Comparison of ENCODE assay signal across 1 cellular context in the genomic region with DNA sequence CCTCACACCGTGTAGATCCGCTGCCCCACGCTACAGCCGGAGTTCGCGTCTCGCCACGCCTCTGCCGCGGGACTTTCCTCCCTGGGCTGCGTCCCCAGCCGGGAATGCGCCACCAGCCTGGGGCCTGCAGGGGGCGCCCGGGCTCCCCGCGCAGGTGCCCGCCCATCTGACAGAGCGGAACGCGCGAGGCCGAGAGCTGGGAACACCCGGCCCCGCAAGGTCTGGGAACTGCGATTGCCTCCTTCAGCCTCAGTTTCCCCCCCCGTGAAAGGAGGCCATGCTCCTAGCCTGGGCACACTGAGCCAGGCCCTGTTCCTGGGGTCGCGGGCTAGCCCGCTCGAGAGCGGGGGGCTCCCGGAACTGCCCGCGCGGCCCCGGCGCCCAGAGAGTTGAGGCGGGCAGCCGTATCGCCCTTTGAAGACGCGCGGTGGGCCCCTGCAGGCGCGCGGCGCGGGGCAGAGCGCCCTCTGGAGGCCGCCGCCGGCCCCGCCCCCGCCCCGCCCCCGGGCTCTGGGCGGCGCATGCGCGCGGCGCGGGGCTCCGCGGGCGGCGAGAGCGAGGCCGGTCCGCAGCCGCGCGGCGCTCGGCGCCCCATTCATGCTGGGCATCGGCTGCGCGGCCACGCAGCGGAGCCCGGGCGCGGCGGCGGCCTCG.
A peak's percentile ranks its signal among the peaks of the same experiment; 100 is the strongest.
TF ChIP-seq lines count a peak whose summit lies in the region.

Gene PLXNA1, plus strand, starts transcription at position 594 of the 654 bp plus-strand sequence. CDS start 5,479 bp downstream, outside the sequence.

TF ChIP-seq in K562, 482 proteins besides CTCF, POLR2A, EP300 and RAD21 (continued from another document and continues in another):
- TF ChIP-seq, protein P1, sequence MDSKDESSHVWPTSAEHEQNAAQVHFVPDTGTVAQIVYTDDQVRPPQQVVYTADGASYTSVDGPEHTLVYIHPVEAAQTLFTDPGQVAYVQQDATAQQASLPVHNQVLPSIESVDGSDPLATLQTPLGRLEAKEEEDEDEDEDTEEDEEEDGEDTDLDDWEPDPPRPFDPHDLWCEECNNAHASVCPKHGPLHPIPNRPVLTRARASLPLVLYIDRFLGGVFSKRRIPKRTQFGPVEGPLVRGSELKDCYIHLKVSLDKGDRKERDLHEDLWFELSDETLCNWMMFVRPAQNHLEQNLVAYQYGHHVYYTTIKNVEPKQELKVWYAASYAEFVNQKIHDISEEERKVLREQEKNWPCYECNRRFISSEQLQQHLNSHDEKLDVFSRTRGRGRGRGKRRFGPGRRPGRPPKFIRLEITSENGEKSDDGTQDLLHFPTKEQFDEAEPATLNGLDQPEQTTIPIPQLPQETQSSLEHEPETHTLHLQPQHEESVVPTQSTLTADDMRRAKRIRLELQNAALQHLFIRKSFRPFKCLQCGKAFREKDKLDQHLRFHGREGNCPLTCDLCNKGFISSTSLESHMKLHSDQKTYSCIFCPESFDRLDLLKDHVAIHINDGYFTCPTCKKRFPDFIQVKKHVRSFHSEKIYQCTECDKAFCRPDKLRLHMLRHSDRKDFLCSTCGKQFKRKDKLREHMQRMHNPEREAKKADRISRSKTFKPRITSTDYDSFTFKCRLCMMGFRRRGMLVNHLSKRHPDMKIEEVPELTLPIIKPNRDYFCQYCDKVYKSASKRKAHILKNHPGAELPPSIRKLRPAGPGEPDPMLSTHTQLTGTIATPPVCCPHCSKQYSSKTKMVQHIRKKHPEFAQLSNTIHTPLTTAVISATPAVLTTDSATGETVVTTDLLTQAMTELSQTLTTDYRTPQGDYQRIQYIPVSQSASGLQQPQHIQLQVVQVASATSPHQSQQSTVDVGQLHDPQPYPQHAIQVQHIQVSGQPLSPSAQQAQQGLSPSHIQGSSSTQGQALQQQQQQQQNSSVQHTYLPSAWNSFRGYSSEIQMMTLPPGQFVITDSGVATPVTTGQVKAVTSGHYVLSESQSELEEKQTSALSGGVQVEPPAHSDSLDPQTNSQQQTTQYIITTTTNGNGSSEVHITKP (IDR thresholded peaks at IDR 0.05; ENCODE audit: partially characterized antibody) = no peak
- TF ChIP-seq TCF7 (IDR thresholded peaks at IDR 0.05; ENCODE audit: borderline replicate concordance) = no peak
- peak; percentile 21 for TF ChIP-seq TAF1 (IDR thresholded peaks at IDR 0.05; ENCODE audit: control insufficient read depth, extremely low read depth, insufficient read depth, low read length, severe bottlenecking)
- TF ChIP-seq POLR2AphosphoS2 (IDR thresholded peaks at IDR 0.05; ENCODE audit: low read length) = no peak
- TF ChIP-seq RBM25 (IDR thresholded peaks at IDR 0.05; ENCODE audit: low read depth, low read length, severe bottlenecking) = peak; percentile 99
- TF ChIP-seq L3MBTL2 (IDR thresholded peaks at IDR 0.05) = peak; percentile 99
- TF ChIP-seq SMAD4 (CRISPR knock-in tag; conservative IDR thresholded peaks at IDR 0.05) = peak; percentile 83
- peak; percentile 90 for TF ChIP-seq SP1 (CRISPR knock-in tag; IDR thresholded peaks at IDR 0.05)
- TF ChIP-seq U2AF1 (optimal IDR thresholded peaks at IDR 0.05; ENCODE audit: low read depth, low read length) = peak; percentile 63
- TF ChIP-seq HNRNPL (IDR thresholded peaks at IDR 0.05; ENCODE audit: low read depth, low read length) = peak; percentile 67; the same call in 1 of the 2 replicates
- peak; percentile 73 for TF ChIP-seq RNF2 (IDR thresholded peaks at IDR 0.05)
- no peak for TF ChIP-seq NELFE (IDR thresholded peaks at IDR 0.05; ENCODE audit: insufficient read depth, insufficient read length)
- TF ChIP-seq SRSF1 (IDR thresholded peaks at IDR 0.05; ENCODE audit: low read depth, low read length) = no peak
- 0 out of 2 replicates have a peak, but pooled peaks have one; percentile 43 for TF ChIP-seq PRMT5 (CRISPR knock-in tag; IDR thresholded peaks at IDR 0.05)
- no peak for TF ChIP-seq MEF2A (IDR thresholded peaks at IDR 0.05; ENCODE audit: control insufficient read depth, low read depth, low read length)
- no peak; the same call in 1 of the 2 replicates for TF ChIP-seq ZBTB17 (CRISPR knock-in tag; IDR thresholded peaks at IDR 0.05)
- TF ChIP-seq TARDBP (IDR thresholded peaks at IDR 0.05) = 0 out of 2 replicates have a peak, but pooled peaks have one; percentile 35
- 0 out of 2 replicates have a peak, but pooled peaks have one; percentile 36 for TF ChIP-seq RAD51 (IDR thresholded peaks at IDR 0.05; ENCODE audit: borderline replicate concordance, low read depth)
- peak; percentile 64 to 76; a peak in 3 of 4 replicates for TF ChIP-seq MNT (conservative IDR thresholded peaks at IDR 0.05)
- TF ChIP-seq PATZ1 (CRISPR knock-in tag; IDR thresholded peaks at IDR 0.05; ENCODE audit: borderline replicate concordance) = no peak
- no peak for TF ChIP-seq MECOM (CRISPR knock-in tag; IDR thresholded peaks at IDR 0.05)
- no peak for TF ChIP-seq SMC3 (conservative IDR thresholded peaks at IDR 0.05; ENCODE audit: insufficient read depth, low read depth, low read length)
- TF ChIP-seq CREB1 (IDR thresholded peaks at IDR 0.05) = no peak
- TF ChIP-seq CREB1 (CRISPR knock-in tag; IDR thresholded peaks at IDR 0.05) = 0 out of 2 replicates have a peak, but pooled peaks have one; percentile 56
- TF ChIP-seq, protein P2, sequence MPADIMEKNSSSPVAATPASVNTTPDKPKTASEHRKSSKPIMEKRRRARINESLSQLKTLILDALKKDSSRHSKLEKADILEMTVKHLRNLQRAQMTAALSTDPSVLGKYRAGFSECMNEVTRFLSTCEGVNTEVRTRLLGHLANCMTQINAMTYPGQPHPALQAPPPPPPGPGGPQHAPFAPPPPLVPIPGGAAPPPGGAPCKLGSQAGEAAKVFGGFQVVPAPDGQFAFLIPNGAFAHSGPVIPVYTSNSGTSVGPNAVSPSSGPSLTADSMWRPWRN (IDR thresholded peaks at IDR 0.05; ENCODE audit: low read depth) = no peak
- TF ChIP-seq NR4A1 (CRISPR knock-in tag; IDR thresholded peaks at IDR 0.05) = no peak
- TF ChIP-seq NR4A1 (tag; IDR thresholded peaks at IDR 0.05) = peak; percentile 51; the same call in 1 of the 2 replicates
- TF ChIP-seq NCOA1 (IDR thresholded peaks at IDR 0.05; ENCODE audit: low read depth) = no peak
- TF ChIP-seq EWSR1 (IDR thresholded peaks at IDR 0.05; ENCODE audit: borderline replicate concordance, low read depth, partially characterized antibody) = no peak
- no peak for TF ChIP-seq XRCC3 (IDR thresholded peaks at IDR 0.05)
- 0 out of 2 replicates have a peak, but pooled peaks have one; percentile 43 for TF ChIP-seq ATF7 (IDR thresholded peaks at IDR 0.05)
- 0 out of 2 replicates have a peak, but pooled peaks have one; percentile 28 for TF ChIP-seq FOXM1 (IDR thresholded peaks at IDR 0.05; ENCODE audit: low read depth)
- no peak for TF ChIP-seq FOXM1 (CRISPR knock-in tag; IDR thresholded peaks at IDR 0.05; ENCODE audit: low read depth)
- TF ChIP-seq, protein P3, sequence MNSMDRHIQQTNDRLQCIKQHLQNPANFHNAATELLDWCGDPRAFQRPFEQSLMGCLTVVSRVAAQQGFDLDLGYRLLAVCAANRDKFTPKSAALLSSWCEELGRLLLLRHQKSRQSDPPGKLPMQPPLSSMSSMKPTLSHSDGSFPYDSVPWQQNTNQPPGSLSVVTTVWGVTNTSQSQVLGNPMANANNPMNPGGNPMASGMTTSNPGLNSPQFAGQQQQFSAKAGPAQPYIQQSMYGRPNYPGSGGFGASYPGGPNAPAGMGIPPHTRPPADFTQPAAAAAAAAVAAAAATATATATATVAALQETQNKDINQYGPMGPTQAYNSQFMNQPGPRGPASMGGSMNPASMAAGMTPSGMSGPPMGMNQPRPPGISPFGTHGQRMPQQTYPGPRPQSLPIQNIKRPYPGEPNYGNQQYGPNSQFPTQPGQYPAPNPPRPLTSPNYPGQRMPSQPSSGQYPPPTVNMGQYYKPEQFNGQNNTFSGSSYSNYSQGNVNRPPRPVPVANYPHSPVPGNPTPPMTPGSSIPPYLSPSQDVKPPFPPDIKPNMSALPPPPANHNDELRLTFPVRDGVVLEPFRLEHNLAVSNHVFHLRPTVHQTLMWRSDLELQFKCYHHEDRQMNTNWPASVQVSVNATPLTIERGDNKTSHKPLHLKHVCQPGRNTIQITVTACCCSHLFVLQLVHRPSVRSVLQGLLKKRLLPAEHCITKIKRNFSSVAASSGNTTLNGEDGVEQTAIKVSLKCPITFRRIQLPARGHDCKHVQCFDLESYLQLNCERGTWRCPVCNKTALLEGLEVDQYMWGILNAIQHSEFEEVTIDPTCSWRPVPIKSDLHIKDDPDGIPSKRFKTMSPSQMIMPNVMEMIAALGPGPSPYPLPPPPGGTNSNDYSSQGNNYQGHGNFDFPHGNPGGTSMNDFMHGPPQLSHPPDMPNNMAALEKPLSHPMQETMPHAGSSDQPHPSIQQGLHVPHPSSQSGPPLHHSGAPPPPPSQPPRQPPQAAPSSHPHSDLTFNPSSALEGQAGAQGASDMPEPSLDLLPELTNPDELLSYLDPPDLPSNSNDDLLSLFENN (IDR thresholded peaks at IDR 0.05; ENCODE audit: low read depth in 2 of 2, low read length in 2 of 2) = 0 out of 4 replicates have a peak, but pooled peaks of 1 of the 2 experiments have one; percentile 24
- no peak for TF ChIP-seq ZNF174 (CRISPR knock-in tag; IDR thresholded peaks at IDR 0.05)
- no peak for TF ChIP-seq TFAM (CRISPR knock-in tag; conservative IDR thresholded peaks at IDR 0.05)
- TF ChIP-seq, protein P4, sequence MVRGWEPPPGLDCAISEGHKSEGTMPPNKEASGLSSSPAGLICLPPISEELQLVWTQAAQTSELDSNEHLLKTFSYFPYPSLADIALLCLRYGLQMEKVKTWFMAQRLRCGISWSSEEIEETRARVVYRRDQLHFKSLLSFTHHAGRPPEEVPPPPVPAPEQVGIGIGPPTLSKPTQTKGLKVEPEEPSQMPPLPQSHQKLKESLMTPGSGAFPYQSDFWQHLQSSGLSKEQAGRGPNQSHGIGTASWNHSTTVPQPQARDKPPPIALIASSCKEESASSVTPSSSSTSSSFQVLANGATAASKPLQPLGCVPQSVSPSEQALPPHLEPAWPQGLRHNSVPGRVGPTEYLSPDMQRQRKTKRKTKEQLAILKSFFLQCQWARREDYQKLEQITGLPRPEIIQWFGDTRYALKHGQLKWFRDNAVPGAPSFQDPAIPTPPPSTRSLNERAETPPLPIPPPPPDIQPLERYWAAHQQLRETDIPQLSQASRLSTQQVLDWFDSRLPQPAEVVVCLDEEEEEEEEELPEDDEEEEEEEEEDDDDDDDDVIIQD (CRISPR knock-in tag; IDR thresholded peaks at IDR 0.05) = no peak
- no peak for TF ChIP-seq ZNF655 (CRISPR knock-in tag; IDR thresholded peaks at IDR 0.05)
- TF ChIP-seq NFE2 (IDR thresholded peaks at IDR 0.05; ENCODE audit: low read depth) = no peak
- peak; percentile 82; the same call in 1 of the 2 replicates for TF ChIP-seq SAFB (IDR thresholded peaks at IDR 0.05; ENCODE audit: borderline replicate concordance, low read depth, low read length)
- TF ChIP-seq CTCFL (IDR thresholded peaks at IDR 0.05; ENCODE audit: borderline replicate concordance, insufficient read depth, low read depth, low read length, poor library complexity, severe bottlenecking) = peak; percentile 88
